ENCODE assay signal across 10 cellular contexts in the genomic region with DNA sequence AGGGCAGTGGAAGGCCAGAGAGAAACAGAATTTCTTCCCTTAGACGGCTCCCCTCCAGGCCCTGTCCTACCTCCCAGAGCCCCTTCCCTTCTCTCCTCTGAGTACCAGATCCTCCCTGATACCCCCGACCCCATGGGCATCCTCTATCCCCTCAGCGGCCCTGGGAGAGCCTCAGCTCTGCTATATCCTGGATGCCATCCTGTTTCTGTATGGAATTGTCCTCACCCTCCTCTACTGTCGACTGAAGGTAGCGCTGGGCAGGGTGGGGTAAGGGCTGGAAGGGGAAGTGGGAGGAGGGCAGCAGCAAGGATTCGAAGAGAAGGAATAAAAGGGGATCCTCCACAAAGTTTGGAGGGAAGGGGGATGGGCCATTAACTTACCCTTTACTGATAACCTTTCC. TPM values are rescaled to one million over a fixed set of nuclear protein-coding genes. Genes with fewer than 3 reads are reported as not detected.
DNase-seq lines count a peak whose midpoint lies in the region; ATAC-seq and TF ChIP-seq lines count a peak whose summit lies in the region.
"Had no signal": no experiment of that assay in that cellular context is flagged by ENCODE, and none has a peak within 500 bp of the region (broad histone marks: within the 10 kb centered on the region; RNA-seq: fewer than 3 reads in every experiment).

No MANE protein-coding gene starts in this region.

- peaks cover 65 to 67% of the 10 kb centered on the region in 2 donors for H3K36me3 Mint-ChIP-seq in CD14-positive monocyte
- H3K36me3 Mint-ChIP-seq in dendritic cell treated with granulocyte-macrophage colony-stimulating factor and Interleukin-4, amounts not matched to agents 40 ng/mL and 50 ng/mL, for 4 days (ENCODE audit: low read depth) = peaks cover 91% of the 10 kb centered on the region

- peak overlapping the region; percentile 98 to 100 (median 100) for H3K27ac Mint-ChIP-seq in CD14-positive monocyte
- peak overlapping the region; percentile 98 for H3K27ac Mint-ChIP-seq in dendritic cell treated with granulocyte-macrophage colony-stimulating factor and Interleukin-4, amounts not matched to agents 40 ng/mL and 50 ng/mL, for 4 days

- peak overlapping the region; percentile 66 for H3K18ac ChIP-seq in trophoblast cell (ENCODE audit: low read length)

- peaks cover 26 to 32% of the 10 kb centered on the region in 2 experiments for H3K4me1 ChIP-seq in trophoblast cell (ENCODE audit: control insufficient read depth in 1 of 2, insufficient read depth in 2 of 2, low read length in 2 of 2)

- ATAC-seq in HG03135 (IDR thresholded peaks at IDR 0.05; ENCODE audit: unreplicated experiment) = no peak

- H3K14ac ChIP-seq in trophoblast cell (ENCODE audit: low read length) = peak overlapping the region; percentile 81

- peaks cover 16 to 22% of the 10 kb centered on the region in 2 experiments for H3K36me3 ChIP-seq in trophoblast cell (ENCODE audit: control insufficient read depth in 1 of 2, insufficient read depth in 2 of 2, low read length in 2 of 2)

- no peak overlapping the region for H3K9ac ChIP-seq in trophoblast cell (ENCODE audit: low read length)

- no peaks in the 10 kb centered on the region for H3K9me3 Mint-ChIP-seq in CD14-positive monocyte
- no peaks in the 10 kb centered on the region for H3K9me3 Mint-ChIP-seq in dendritic cell treated with granulocyte-macrophage colony-stimulating factor and Interleukin-4, amounts not matched to agents 40 ng/mL and 50 ng/mL, for 4 days

- H3K4me3 Mint-ChIP-seq in CD14-positive monocyte = peak overlapping the region; percentile 99 to 100
- H3K4me3 Mint-ChIP-seq in dendritic cell treated with granulocyte-macrophage colony-stimulating factor and Interleukin-4, amounts not matched to agents 40 ng/mL and 50 ng/mL, for 4 days = peak overlapping the region; percentile 72

- intact Hi-C loops in CD14-positive monocyte (cut with micrococcal nuclease) = no loop called here
- intact Hi-C loops in dendritic cell treated with granulocyte-macrophage colony-stimulating factor and Interleukin-4, amounts not matched to agents 40 ng/mL and 50 ng/mL, for 4 days (cut with micrococcal nuclease) = no loop called here

- H2BK12ac ChIP-seq in trophoblast cell (ENCODE audit: low read length) = peak overlapping the region; percentile 51

- peak overlapping the region; percentile 24 for H3K4me3 ChIP-seq in HL-60 (replicated peaks; ENCODE audit: insufficient read depth, low read length)
- H3K4me3 ChIP-seq in trophoblast cell (ENCODE audit: low read depth, low read length) = no peak overlapping the region
- H3K4me3 ChIP-seq: cardiac muscle cell had no signal

- no peak overlapping the region for H3K4me2 ChIP-seq in trophoblast cell (ENCODE audit: low read length)

- no peak overlapping the region for H2AFZ ChIP-seq in trophoblast cell (ENCODE audit: insufficient read depth, low read length, poor library complexity)

- H2BK120ac ChIP-seq in trophoblast cell (ENCODE audit: insufficient read depth, low read length, poor library complexity) = peak overlapping the region; percentile 79

- H3K27ac ChIP-seq in HL-60 (replicated peaks) (peak overlapping the region; percentile 70), trophoblast cell (ENCODE audit: low read depth, low read length) (peak overlapping the region; percentile 85)
- H3K27ac ChIP-seq: cardiac muscle cell had no signal

- no peaks in the 10 kb centered on the region for H3K79me2 ChIP-seq in trophoblast cell (ENCODE audit: control insufficient read depth, insufficient read depth, low read length, poor library complexity)

- H4K8ac ChIP-seq in trophoblast cell (ENCODE audit: low read depth, low read length) = peak overlapping the region; percentile 39

- no CpG with 5 or more reads among the region's 6 CpGs for WGBS in trophoblast cell (ENCODE audit: extremely low coverage, insufficient coverage, insufficient read length)

- H2AK5ac ChIP-seq in trophoblast cell (ENCODE audit: low read length) = peak overlapping the region; percentile 90

- peak overlapping the region; percentile 86 for H4K91ac ChIP-seq in trophoblast cell (ENCODE audit: low read depth, low read length)

- H4K12ac ChIP-seq in trophoblast cell (ENCODE audit: low read depth, low read length) = no peak overlapping the region

- no peaks in the 10 kb centered on the region for H3K27me3 ChIP-seq in HL-60 (ENCODE audit: insufficient read depth, poor library complexity, severe bottlenecking)
- H3K27me3 ChIP-seq in trophoblast cell (ENCODE audit: insufficient read depth, low read length) = no peaks in the 10 kb centered on the region
- H3K27me3 ChIP-seq: cardiac muscle cell had no signal

- TF ChIP-seq CTCF in CD14-positive monocyte (IDR thresholded peaks at IDR 0.05) (no peak), HL-60 (IDR thresholded peaks at IDR 0.05; ENCODE audit: insufficient read depth, low read length) (no peak)

- no peak overlapping the region for H3K23ac ChIP-seq in trophoblast cell (ENCODE audit: low read length)

- peaks cover 0 to 1% (median under 1%) of the 10 kb centered on the region in 3 donors for H3K27me3 Mint-ChIP-seq in CD14-positive monocyte (ENCODE audit: low read depth in 3 of 3)
- no peaks in the 10 kb centered on the region for H3K27me3 Mint-ChIP-seq in dendritic cell treated with granulocyte-macrophage colony-stimulating factor and Interleukin-4, amounts not matched to agents 40 ng/mL and 50 ng/mL, for 4 days

- H3K4me1 Mint-ChIP-seq in CD14-positive monocyte = peaks cover 63% of the 10 kb centered on the region
- H3K4me1 Mint-ChIP-seq in dendritic cell treated with granulocyte-macrophage colony-stimulating factor and Interleukin-4, amounts not matched to agents 40 ng/mL and 50 ng/mL, for 4 days (ENCODE audit: low read depth) = peaks cover 68% of the 10 kb centered on the region

- H3K79me1 ChIP-seq in trophoblast cell (ENCODE audit: low read length) = peaks cover 22% of the 10 kb centered on the region

- peak overlapping the region; percentile 68 for H2BK5ac ChIP-seq in trophoblast cell (ENCODE audit: low read depth, low read length, poor library complexity)

- no peaks in the 10 kb centered on the region for H3K9me3 ChIP-seq in trophoblast cell (ENCODE audit: insufficient read depth, low read depth, low read length)

- DNase-seq in CD14-positive monocyte (ENCODE audit: low spot score) = peak; percentile 39
- no peak for DNase-seq in HL-60 (ENCODE audit: low read depth in 1 of 2, low spot score in 1 of 2)
- no peak for DNase-seq in trophoblast cell
- no peak for DNase-seq in NCI-H128 (lab: John Stamatoyannopoulos, UW; ENCODE audit: unreplicated experiment)
- no peak for DNase-seq in NCI-H187 treated with DMSO at 0.1 percent for 48 hours (lab: John Stamatoyannopoulos, UW)
- DNase-seq in GOT3 (lab: John Stamatoyannopoulos, UW) = no peak
- DNase-seq: NCI-H1436 had no signal

- H3K4ac ChIP-seq in trophoblast cell (ENCODE audit: low read depth, low read length) = peak overlapping the region; percentile 72

RNA-seq across cellular contexts. Expression of a gene that starts 2.7 kb away (rescaled TPM):
- 1,000 to 10,000 TPM; 2,686 to 4,191 TPM for polyA plus RNA-seq in CD14-positive monocyte
- polyA plus RNA-seq in trophoblast cell (2013) = 1.1 and 1.6 TPM in 2 replicates

RNA-seq across cellular contexts. Expression of a gene that starts 5.6 kb away (rescaled TPM):
- polyA plus RNA-seq in CD14-positive monocyte = not detected
- 11.6 and 12.0 TPM in 2 replicates for polyA plus RNA-seq in trophoblast cell (2013)

RNA-seq across cellular contexts. Expression of a gene that starts 8.0 kb away (rescaled TPM):
- polyA plus RNA-seq in CD14-positive monocyte = 1 to 10 TPM; 3.8 to 5.2 TPM
- polyA plus RNA-seq in trophoblast cell (2013) = 7.6 and 7.7 TPM in 2 replicates

RNA-seq across cellular contexts. Expression of a gene that starts 15.7 kb away (rescaled TPM):
- polyA plus RNA-seq in CD14-positive monocyte = 100 to 1,000 TPM; 101 to 119 TPM
- 39.1 and 40.2 TPM in 2 replicates for polyA plus RNA-seq in trophoblast cell (2013)

RNA-seq across cellular contexts. Expression of a gene that starts 19.0 kb away (rescaled TPM):
- under 1 TPM in 1 of 2 donors, not detected in 1; 0.01 TPM for polyA plus RNA-seq in CD14-positive monocyte
- polyA plus RNA-seq in trophoblast cell (2013) = 0.53 and 0.60 TPM in 2 replicates
